ENCODE assay signal across 28 cellular contexts in the genomic region with DNA sequence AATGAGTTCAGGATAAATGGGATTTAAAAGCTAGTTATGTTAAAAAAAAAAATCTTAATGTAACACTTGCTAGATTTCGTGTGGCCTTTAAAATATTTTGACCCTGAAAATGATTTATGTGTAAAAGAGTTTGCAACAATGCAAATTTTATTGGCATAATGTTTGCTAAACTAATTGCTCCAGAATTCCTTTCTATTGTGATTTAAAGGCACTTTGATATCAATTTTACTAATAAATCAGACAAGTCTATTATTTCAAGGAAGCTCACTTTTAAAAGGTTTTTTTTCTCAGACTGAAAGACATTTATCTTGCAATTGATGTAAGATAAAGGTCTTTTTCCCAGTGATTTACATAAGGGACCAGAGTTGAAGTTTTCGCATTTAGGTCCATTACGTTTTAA.
"Had no signal": no experiment of that assay in that cellular context is flagged by ENCODE, and none has a peak within 500 bp of the region (broad histone marks: within the 10 kb centered on the region; RNA-seq: fewer than 3 reads in every experiment).

No MANE protein-coding gene starts in this region.

- ATAC-seq: activated CD8-positive, alpha-beta T cell treated with anti-CD3 and anti-CD28 coated beads, Interleukin-2, amount 10 ng/mL, durations not matched to agents 7 days and 5 days; activated naive CD4-positive, alpha-beta T cell treated with anti-CD3 and anti-CD28 coated beads, Interleukin-2, amount 50 U/mL, for 72 hours; body of pancreas; Right ventricle myocardium inferior had no signal

- H3K27me3 ChIP-seq: adrenal gland, body of pancreas, breast epithelium, MG63, Peyer's patch had no signal

- DNase-seq: activated CD4-positive, alpha-beta T cell treated with anti-CD3 and anti-CD28 coated beads, Interleukin-2, amount 10 ng/mL, durations not matched to agents 24 days and 14 days; activated CD4-positive, alpha-beta T cell treated with anti-CD3 and anti-CD28 coated beads, Interleukin-2, amount 50 U/mL, for 4 hours; activated CD8-positive, alpha-beta T cell treated with anti-CD3 and anti-CD28 coated beads, Interleukin-2, amount 10 ng/mL, durations not matched to agents 7 days and 5 days; activated gamma-delta T cell; activated naive CD4-positive, alpha-beta T cell treated with Interleukin-2 at 50 U/mL for 16 hours; activated T-cell treated with anti-CD3 and anti-CD28 coated beads, Interleukin-2, amount 50 U/mL, for 24 hours; adrenal gland; body of pancreas; Karpas-422; KBM-7; MG63; NCI-H1048; NCI-H1105 treated with DMSO at 0.1 percent for 48 hours; NCI-H1436; NCI-H1694; NCI-H1930; NCI-H2081 treated with DMSO at 0.1 percent for 48 hours; NCI-H524 treated with DMSO at 0.1 percent for 48 hours; NCI-H748 treated with DMSO at 0.1 percent for 48 hours; NK-92 treated with Interleukin-12 subunit alpha and Interleukin-12 subunit beta, amount 100 ng/mL, for 24 hours; Peyer's patch; RPMI8226; SIG-M5; T1000 had no signal

- H3K9me3 Mint-ChIP-seq: activated CD4-positive, alpha-beta T cell treated with anti-CD3 and anti-CD28 coated beads, Interleukin-2, amount 10 ng/mL, durations not matched to agents 24 days and 14 days; activated naive CD4-positive, alpha-beta T cell treated with anti-CD3 and anti-CD28 coated beads, Interleukin-2, amount 50 U/mL, for 72 hours; activated T-cell treated with anti-CD3 and anti-CD28 coated beads, Interleukin-2, amount 50 U/mL, for 24 hours; activated T-helper 2 cell treated with anti-CD3 and anti-CD28 coated beads, Interferon-gamma antibody, Interleukin-2, Interleukin-4, amounts not matched to agents 10 μg/mL and 5 μg/mL and 100 μg/mL, durations not matched to agents 14 hours and 24 hours and 36 hours had no signal

- H3K9me3 ChIP-seq: adrenal gland, body of pancreas, breast epithelium, MG63, Peyer's patch had no signal

- H3K36me3 Mint-ChIP-seq: activated naive CD4-positive, alpha-beta T cell treated with anti-CD3 and anti-CD28 coated beads, Interleukin-2, amount 50 U/mL, for 72 hours had no signal

- H3K27ac ChIP-seq: adrenal gland, body of pancreas, breast epithelium, Peyer's patch had no signal

- H3K36me3 ChIP-seq: adrenal gland, breast epithelium, MG63, Peyer's patch had no signal

- H3K27me3 Mint-ChIP-seq: activated CD4-positive, alpha-beta T cell treated with anti-CD3 and anti-CD28 coated beads, Interleukin-2, amount 10 ng/mL, durations not matched to agents 24 days and 14 days; activated T-cell treated with anti-CD3 and anti-CD28 coated beads, Interleukin-2, amount 50 U/mL, for 24 hours had no signal

- H3K27ac Mint-ChIP-seq: activated CD4-positive, alpha-beta T cell treated with anti-CD3 and anti-CD28 coated beads, Interleukin-2, amount 10 ng/mL, durations not matched to agents 24 days and 14 days; activated CD8-positive, alpha-beta T cell treated with anti-CD3 and anti-CD28 coated beads, Interleukin-2, amount 10 ng/mL, durations not matched to agents 7 days and 5 days; activated naive CD4-positive, alpha-beta T cell treated with anti-CD3 and anti-CD28 coated beads, Interleukin-2, amount 50 U/mL, for 72 hours; activated T-cell treated with anti-CD3 and anti-CD28 coated beads, Interleukin-2, amount 50 U/mL, for 24 hours; activated T-helper 2 cell treated with anti-CD3 and anti-CD28 coated beads, Interferon-gamma antibody, Interleukin-2, Interleukin-4, amounts not matched to agents 10 μg/mL and 5 μg/mL and 100 μg/mL, durations not matched to agents 14 hours and 24 hours and 36 hours had no signal

- H3K4me1 ChIP-seq: adrenal gland, breast epithelium, Peyer's patch had no signal

- H3K4me3 ChIP-seq: adrenal gland, body of pancreas, breast epithelium, MG63, Peyer's patch had no signal

- H3K4me3 Mint-ChIP-seq: activated CD4-positive, alpha-beta T cell treated with anti-CD3 and anti-CD28 coated beads, Interleukin-2, amount 10 ng/mL, durations not matched to agents 24 days and 14 days; activated CD8-positive, alpha-beta T cell treated with anti-CD3 and anti-CD28 coated beads, Interleukin-2, amount 10 ng/mL, durations not matched to agents 7 days and 5 days; activated T-cell treated with anti-CD3 and anti-CD28 coated beads, Interleukin-2, amount 50 U/mL, for 24 hours had no signal
